8 cellular contexts compared by ENCODE assay signal in the genomic region with DNA sequence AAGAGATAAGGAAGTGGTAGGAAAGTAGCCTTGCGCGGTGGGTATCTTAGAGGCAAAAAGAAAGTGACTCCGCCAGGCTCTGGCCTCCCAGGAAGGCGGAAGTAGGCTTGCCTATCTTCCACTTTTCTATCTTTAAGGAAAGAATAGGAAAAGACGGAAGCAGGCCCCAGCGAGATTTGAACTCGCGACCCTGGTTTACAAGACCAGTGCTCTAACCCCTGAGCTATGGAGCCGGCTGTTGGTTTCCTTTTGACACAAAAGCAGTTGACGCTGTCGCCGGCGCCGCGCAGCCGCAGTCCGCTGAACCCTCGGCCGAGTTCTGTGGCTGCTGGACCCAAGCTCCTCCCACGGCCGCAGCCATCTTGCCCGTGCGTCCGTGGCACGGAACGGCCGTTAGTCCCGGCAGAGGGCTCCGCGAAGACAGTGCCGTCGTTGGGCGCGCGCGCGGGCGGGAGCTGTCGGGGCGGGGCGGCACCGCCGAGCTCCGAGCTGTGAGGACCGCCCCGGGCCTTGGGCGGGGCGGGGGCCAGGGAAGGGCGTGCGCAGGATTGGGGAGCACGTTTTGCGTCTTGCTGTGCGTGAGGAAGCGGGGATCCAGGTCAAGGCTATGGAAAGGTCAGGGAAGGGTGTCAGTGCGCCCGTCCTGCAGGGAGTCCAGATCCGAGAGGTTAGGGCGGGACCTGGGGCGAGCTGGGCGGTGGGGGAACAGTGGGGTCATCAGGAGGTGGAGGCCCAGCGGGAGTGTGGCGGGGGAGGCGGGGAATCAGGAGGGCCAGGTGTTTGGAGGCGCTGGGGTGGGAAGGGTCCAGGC. TPM values are rescaled to one million over a fixed set of nuclear protein-coding genes. Genes with fewer than 3 reads are reported as not detected.
DNase-seq lines count a peak whose midpoint lies in the region; ATAC-seq and TF ChIP-seq lines count a peak whose summit lies in the region.

No MANE protein-coding gene starts in this region.

- H3K4me3 ChIP-seq in SK-N-MC: peak overlapping the region; percentile 100
- H3K4me3 ChIP-seq in body of pancreas: peak overlapping the region; percentile 43 to 82
- peak overlapping the region; percentile 81 for H3K4me3 ChIP-seq in iPS-18c (ENCODE audit: insufficient read depth, low read depth, low read length)

- peaks cover 34% of the 10 kb centered on the region for H3K4me1 ChIP-seq in body of pancreas

- intact Hi-C loops in body of pancreas (cut with DNase I): no loop called here

- H3K9ac ChIP-seq in SK-N-MC (ENCODE audit: insufficient read length): peak overlapping the region; percentile 86

- 0 to 1% methylated on average over 29 to 64 of the region's 64 CpGs for WGBS in body of pancreas, 2 donors

- no peaks in the 10 kb centered on the region for H3K36me3 ChIP-seq in SK-N-MC (ENCODE audit: insufficient read depth, low read length)
- no peaks in the 10 kb centered on the region for H3K36me3 ChIP-seq in body of pancreas (replicated peaks in 1 of 2; ENCODE audit: insufficient read depth in 1 of 2, low read depth in 2 of 2)

- H3K9me3 ChIP-seq in SK-N-MC (ENCODE audit: low read depth, low read length): no peaks in the 10 kb centered on the region
- H3K9me3 ChIP-seq in body of pancreas: no peaks in the 10 kb centered on the region
- H3K9me3 ChIP-seq in iPS-18c (ENCODE audit: control insufficient read depth, insufficient read depth, low read length): no peaks in the 10 kb centered on the region

- TF ChIP-seq POLR2A in body of pancreas (IDR thresholded peaks at IDR 0.05): peak; percentile 41 to 66 (median 63)

- ATAC-seq in GM18508 (IDR thresholded peaks at IDR 0.05; ENCODE audit: insufficient read depth, unreplicated experiment): peak; percentile 36
- ATAC-seq in HG02943 (IDR thresholded peaks at IDR 0.05; ENCODE audit: low read depth, unreplicated experiment): peak; percentile 45
- ATAC-seq in body of pancreas: peak; percentile 77

- DNase-seq in SK-N-MC (ENCODE audit: low read depth, low spot score) (no peak), body of pancreas (peak; percentile 96 to 97 (median 96)), smooth muscle cell of the brain vasculature (ENCODE audit: low read depth, low spot score) (peak; percentile 86), NCI-H82 treated with DMSO at 0.1 percent for 48 hours (lab: John Stamatoyannopoulos, UW; ENCODE audit: unreplicated experiment) (no peak), NCI-H1694 treated with DMSO at 0.1 percent for 48 hours (lab: John Stamatoyannopoulos, UW) (no peak)

- H3K27me3 ChIP-seq in body of pancreas: no peaks in the 10 kb centered on the region

- H3K27ac ChIP-seq in SK-N-MC (peak overlapping the region; percentile 78), body of pancreas (peak overlapping the region; percentile 72 to 92 (median 86))

- TF ChIP-seq CTCF in body of pancreas (IDR thresholded peaks at IDR 0.05): peak in 2 of 7 experiments; percentile 1 to 18

RNA-seq across cellular contexts. Expression of a gene that starts 13.3 kb away (rescaled TPM):
- 10 to 100 TPM; 11.5 to 17.9 TPM for total RNA-seq in body of pancreas

RNA-seq across cellular contexts. Expression of a gene that starts 31.4 kb away (rescaled TPM):
- total RNA-seq in body of pancreas: 10 to 100 TPM; 12.5 to 15.2 TPM

RNA-seq across cellular contexts. Expression of a gene that starts 44.3 kb away (rescaled TPM):
- not detected for total RNA-seq in body of pancreas

RNA-seq across cellular contexts. Expression of a gene that starts 52.0 kb away (rescaled TPM):
- total RNA-seq in body of pancreas: 1,000 to 10,000 TPM; 1,136 to 1,977 TPM

Comparison
In these comparisons a context has a peak if more than half of its experiments do, and no peak if none do; other contexts are left out.
1. DNase-seq: peak in body of pancreas (4 of 4) and smooth muscle cell of the brain vasculature (single experiment); none in SK-N-MC (single experiment), NCI-H82 treated with DMSO at 0.1 percent for 48 hours (single experiment) and NCI-H1694 treated with DMSO at 0.1 percent for 48 hours (single experiment).
2. Peak in every context shown above with its lines, with median percentiles within 50 percentile points of each other: ATAC-seq and H3K4me3 ChIP-seq.